20 cellular contexts compared by ENCODE assay signal in genomic region chr2:19866741-19867140, GRCh38. TPM values are rescaled to one million over a fixed set of nuclear protein-coding genes. Genes with fewer than 3 reads are reported as not detected.
DNase-seq lines count a peak whose midpoint lies in the region; ATAC-seq and TF ChIP-seq lines count a peak whose summit lies in the region.
"Had no signal": no experiment of that assay in that cellular context is flagged by ENCODE, and none has a peak within 500 bp of the region (broad histone marks: within the 10 kb centered on the region; RNA-seq: fewer than 3 reads in every experiment).

No MANE protein-coding gene starts in this region.

- no peaks in the 10 kb centered on the region for H3K9me3 ChIP-seq in CD4-positive, alpha-beta T cell (ENCODE audit: control insufficient read depth, low read length)
- no peaks in the 10 kb centered on the region for H3K9me3 ChIP-seq in right atrium auricular region
- H3K9me3 ChIP-seq: adrenal gland, left lung, mucosa of descending colon, thyroid gland had no signal

- no peak for TF ChIP-seq CTCF in CD4-positive, alpha-beta T cell (IDR thresholded peaks at IDR 0.05)
- no peak for TF ChIP-seq CTCF in right atrium auricular region (IDR thresholded peaks at IDR 0.05)

- no peaks in the 10 kb centered on the region for H3K27me3 ChIP-seq in CD4-positive, alpha-beta T cell (ENCODE audit: control insufficient read depth, insufficient read depth, low read length)
- no peaks in the 10 kb centered on the region for H3K27me3 ChIP-seq in right atrium auricular region
- H3K27me3 ChIP-seq: adrenal gland, thyroid gland had no signal

- no peak overlapping the region for H3K4me3 ChIP-seq in right atrium auricular region
- H3K4me3 ChIP-seq: adrenal gland, left lung, mucosa of descending colon, thyroid gland had no signal

- H3K4me3 Mint-ChIP-seq in CD4-positive, alpha-beta T cell, result no peak overlapping the region

- intact Hi-C loops in CD4-positive, alpha-beta T cell (cut with DNase I, micrococcal nuclease), result loop anchor here (5.0 to 10.0 kb wide), 3 partner anchors 502 to 1114 kb away; no protein-coding TSS in a partner anchor

- H3K27ac Mint-ChIP-seq in CD4-positive, alpha-beta T cell, result peak overlapping the region; percentile 17
- H3K27ac Mint-ChIP-seq: stimulated activated memory B cell treated with anti-CD40 and anti-IgM and Interleukin-4, amounts not matched to agents 10 μg/mL and 1 μg/mL and 100 μg/mL, for 72 hours had no signal

- H3K36me3 ChIP-seq in right atrium auricular region, result no peaks in the 10 kb centered on the region
- H3K36me3 ChIP-seq: adrenal gland, left lung, thyroid gland had no signal

- POLR2A ChIA-PET in CD4-positive, alpha-beta T cell (lab: Charles Lee), result no interaction called here

- peaks cover 39% of the 10 kb centered on the region for H3K4me1 Mint-ChIP-seq in CD4-positive, alpha-beta T cell (ENCODE audit: low read depth)

- peaks cover 14% of the 10 kb centered on the region for H3K36me3 Mint-ChIP-seq in CD4-positive, alpha-beta T cell (ENCODE audit: low read depth)
- H3K36me3 Mint-ChIP-seq: stimulated activated memory B cell treated with anti-CD40 and anti-IgM and Interleukin-4, amounts not matched to agents 10 μg/mL and 1 μg/mL and 100 μg/mL, for 72 hours had no signal

- peaks cover 0 to 20% of the 10 kb centered on the region in 2 donors for H3K4me1 ChIP-seq in right atrium auricular region

- H3K27ac ChIP-seq in CD4-positive, alpha-beta T cell (ENCODE audit: low read depth, low read length), result no peak overlapping the region
- no peak overlapping the region for H3K27ac ChIP-seq in right atrium auricular region
- H3K27ac ChIP-seq: adrenal gland, C4-2B, left lung, thyroid gland had no signal

- no peaks in the 10 kb centered on the region for H3K27me3 Mint-ChIP-seq in CD4-positive, alpha-beta T cell

- ATAC-seq in CD4-positive, alpha-beta T cell (ENCODE audit: poor library complexity), result no peak
- ATAC-seq in GM19452 (IDR thresholded peaks at IDR 0.05; ENCODE audit: unreplicated experiment) (peak; percentile 40), HG02970 (IDR thresholded peaks at IDR 0.05; ENCODE audit: low FRiP score, unreplicated experiment) (peak; percentile 39), HG03521 (IDR thresholded peaks at IDR 0.05; ENCODE audit: unreplicated experiment) (peak; percentile 29)
- ATAC-seq: left lung; mucosa of descending colon; stimulated activated memory B cell treated with anti-CD40 and anti-IgM and Interleukin-4, amounts not matched to agents 10 μg/mL and 1 μg/mL and 100 μg/mL, for 72 hours had no signal

- H3K9me3 Mint-ChIP-seq in CD4-positive, alpha-beta T cell, result no peaks in the 10 kb centered on the region
- H3K9me3 Mint-ChIP-seq: stimulated activated memory B cell treated with anti-CD40 and anti-IgM and Interleukin-4, amounts not matched to agents 10 μg/mL and 1 μg/mL and 100 μg/mL, for 72 hours had no signal

- CTCF ChIA-PET in CD4-positive, alpha-beta T cell (lab: Charles Lee), result no interaction called here

- no peak for DNase-seq in CD4-positive, alpha-beta T cell
- DNase-seq in right atrium auricular region (ENCODE audit: low spot score) (no peak), NCI-H146 (lab: John Stamatoyannopoulos, UW) (no peak), cerebellar cortex (ENCODE audit: low spot score) (no peak)
- DNase-seq in activated CD4-positive, alpha-beta T cell treated with anti-CD3 and anti-CD28 coated beads, Interleukin-2, amount 50 U/mL, for 4 hours, result no peak
- DNase-seq: activated effector memory CD4-positive, alpha-beta T cell treated with anti-CD3 and anti-CD28 coated beads, Interleukin-2, amount 50 U/mL, for 16 hours; adrenal gland; dermis blood vessel endothelial cell; foreskin fibroblast; GDM1; left lung; mucosa of descending colon; NCI-H1694 treated with DMSO at 0.1 percent for 48 hours; NCI-H226; thyroid gland had no signal

RNA-seq across cellular contexts. Expression of gene TTC32, which starts 35.0 kb away (rescaled TPM):
- 10 to 100 TPM; 53.1 to 54.2 TPM for total RNA-seq in CD4-positive, alpha-beta T cell
- total RNA-seq in right atrium auricular region, result 1 to 10 TPM; 3.7 to 6.6 TPM

Comparison
In these comparisons a context has a peak if more than half of its experiments do, and no peak if none do; other contexts are left out.
1. RNA of gene TTC32, which starts 35.0 kb away (total RNA-seq): 53.1 to 54.2 TPM in CD4-positive, alpha-beta T cell; 3.7 to 6.6 TPM in right atrium auricular region; every median in the first group is over 4 times any median in the second.